Comparison of ENCODE assay signal across 11 cellular contexts in the genomic region with DNA sequence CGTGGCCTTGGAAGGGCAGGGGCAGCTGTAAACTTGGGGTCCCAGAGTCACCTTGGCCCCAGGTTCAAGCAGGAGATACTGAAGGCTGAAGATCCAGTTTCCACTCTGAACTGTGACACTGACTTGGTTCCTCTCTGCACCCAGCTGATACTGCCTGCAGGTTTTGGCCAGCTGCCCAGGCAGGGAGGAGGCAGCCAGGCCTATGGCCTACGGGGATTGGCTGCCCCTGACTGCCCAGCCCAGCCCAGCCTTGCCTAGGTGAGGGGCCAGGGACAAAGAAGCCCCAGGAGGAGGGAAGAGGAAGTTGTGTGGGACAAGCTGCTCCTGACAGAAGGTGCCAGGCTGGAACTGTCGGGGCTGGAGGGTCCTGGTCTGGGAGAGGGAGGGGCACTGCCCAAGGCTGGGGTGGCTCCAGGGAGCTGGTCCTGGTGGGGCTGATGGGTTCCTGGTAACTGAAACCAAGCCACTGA. TPM values are rescaled to one million over a fixed set of nuclear protein-coding genes. Genes with fewer than 3 reads are reported as not detected.
DNase-seq lines count a peak whose midpoint lies in the region; FAIRE-seq and TF ChIP-seq lines count a peak whose summit lies in the region.
"Had no signal": no experiment of that assay in that cellular context is flagged by ENCODE, and none has a peak within 500 bp of the region (broad histone marks: within the 10 kb centered on the region; RNA-seq: fewer than 3 reads in every experiment).

No MANE protein-coding gene starts in this region.

- no peak for FAIRE-seq in HTR-8/SVneo (lab: Jason Lieb, UNC)
- FAIRE-seq in GM12891 (lab: Jason Lieb, UNC): no peak

- peak overlapping the region; percentile 82 for H3K27ac ChIP-seq in VCaP
- H3K27ac ChIP-seq: hepatocyte, SJSA1 had no signal

- DNase-seq in H4 (ENCODE audit: low spot score): peak; percentile 63
- peak; percentile 22 for DNase-seq in NCI-H146 treated with DMSO at 0.1 percent for 48 hours (lab: John Stamatoyannopoulos, UW; ENCODE audit: unreplicated experiment)
- peak; percentile 83 for DNase-seq in mucosa of gallbladder (ENCODE audit: low spot score)
- no peak for DNase-seq in GM20000 (ENCODE audit: low spot score)
- no peak for DNase-seq in HTR-8/SVneo (ENCODE audit: insufficient read length, low spot score)
- no peak for DNase-seq in cortex of kidney (lab: John Stamatoyannopoulos, UW)
- no peak for DNase-seq in GM12891 (ENCODE audit: insufficient read length, low spot score)
- DNase-seq: nucleus accumbens had no signal

- TF ChIP-seq CTCF in VCaP (conservative IDR thresholded peaks at IDR 0.05) (no peak), GM20000 (IDR thresholded peaks at IDR 0.05; ENCODE audit: extremely low read depth, missing control alignments) (no peak)

- TF ChIP-seq POLR2A in GM12891 (IDR thresholded peaks at IDR 0.05; ENCODE audit: low read depth, low read length): no peak

TF ChIP-seq in GM12891, 5 proteins besides CTCF, POLR2A, EP300 and RAD21:
- TF ChIP-seq PAX5 (IDR thresholded peaks at IDR 0.05; ENCODE audit: insufficient read depth, low read length, severe bottlenecking) (no peak), TAF1 (IDR thresholded peaks at IDR 0.05; ENCODE audit: low read depth, low read length) (no peak), POU2F2 (IDR thresholded peaks at IDR 0.05; ENCODE audit: low read depth, low read length) (no peak), SPI1 (IDR thresholded peaks at IDR 0.05; ENCODE audit: low read depth, low read length) (no peak), POLR2AphosphoS5 (IDR thresholded peaks at IDR 0.05; ENCODE audit: low read depth, low read length) (no peak)

RNA-seq across cellular contexts. Expression of gene CYP4F8, which starts 51.7 kb away (rescaled TPM):
- total RNA-seq in H4 (2014; rRNA removed; shearing (Covaris generic)): not detected in 2 replicates
- total RNA-seq in mucosa of gallbladder: 2.0 TPM
- polyA plus RNA-seq in GM12891 (2012; ENCODE audit: low read depth, missing spikeins): not detected
- total RNA-seq: hepatocyte, SJSA1 had no signal
- polyA plus RNA-seq: hepatocyte had no signal

RNA-seq across cellular contexts. Expression of gene CYP4F22, which starts 55.0 kb away (rescaled TPM):
- total RNA-seq in H4 (2014; rRNA removed; shearing (Covaris generic)): 0.04 TPM in 2 replicates
- total RNA-seq in mucosa of gallbladder: 0.17 TPM
- polyA plus RNA-seq in GM12891 (2012; ENCODE audit: low read depth, missing spikeins): not detected
- total RNA-seq: hepatocyte, SJSA1 had no signal
- polyA plus RNA-seq: hepatocyte had no signal

Comparison
In these comparisons a context has a peak if more than half of its experiments do, and no peak if none do; other contexts are left out.
1. DNase-seq: peak in H4 (single experiment), NCI-H146 treated with DMSO at 0.1 percent for 48 hours (single experiment) and mucosa of gallbladder (single experiment); none in GM20000 (single experiment), HTR-8/SVneo (single experiment), cortex of kidney (single experiment) and GM12891 (single experiment).